Comparison of ENCODE assay signal across 32 cellular contexts in genomic region chr2:31246184-31246852, GRCh38. TPM values are rescaled to one million over a fixed set of nuclear protein-coding genes. Genes with fewer than 3 reads are reported as not detected.
DNase-seq lines count a peak whose midpoint lies in the region; TF ChIP-seq lines count a peak whose summit lies in the region.
"Had no signal": no experiment of that assay in that cellular context is flagged by ENCODE, and none has a peak within 500 bp of the region (broad histone marks: within the 10 kb centered on the region; RNA-seq: fewer than 3 reads in every experiment).

No MANE protein-coding gene starts in this region.

- H3K9me3 ChIP-seq in Karpas-422 (ENCODE audit: low read length) = no peaks in the 10 kb centered on the region
- H3K9me3 ChIP-seq: adrenal gland, body of pancreas, esophagus muscularis mucosa, gastroesophageal sphincter, ovary, thoracic aorta had no signal

- H3K27ac Mint-ChIP-seq in chondrocyte (ENCODE audit: unreplicated experiment) = peak overlapping the region; percentile 64
- H3K27ac Mint-ChIP-seq: activated CD4-positive, alpha-beta T cell treated with anti-CD3 and anti-CD28 coated beads for 36 hours; activated CD8-positive, alpha-beta T cell treated with anti-CD3 and anti-CD28 coated beads, Interleukin-2, amount 10 ng/mL, durations not matched to agents 7 days and 5 days; activated naive CD4-positive, alpha-beta T cell treated with anti-CD3 and anti-CD28 coated beads, Interleukin-2, amount 10 ng/mL, durations not matched to agents 7 days and 5 days; stimulated activated naive CD8-positive, alpha-beta T cell treated with anti-CD3 and anti-CD28 coated beads, Interleukin-15, amount 100 ng/mL, for 72 hours; T-helper 2 cell treated with Interferon-gamma antibody and Interleukin-4, amounts not matched to agents 5 μg/mL and 100 μg/mL, for 36 hours had no signal

- H3K4me2 ChIP-seq in Karpas-422 (ENCODE audit: low read depth, low read length, poor library complexity, severe bottlenecking) = peak overlapping the region; percentile 8

- peak overlapping the region; percentile 85 for H3K27ac ChIP-seq in Karpas-422 (ENCODE audit: low read length)
- H3K27ac ChIP-seq: 22Rv1, adrenal gland, body of pancreas, dorsolateral prefrontal cortex, esophagus muscularis mucosa, gastroesophageal sphincter, ovary, skin epidermis, thoracic aorta had no signal

- TF ChIP-seq CTCF in chondrocyte (IDR thresholded peaks at IDR 0.05) = no peak

- H3K9ac ChIP-seq in Karpas-422 (ENCODE audit: low read length) = 0 out of 2 replicates have a peak overlapping the region, but pooled peaks have one; percentile 11

- H3K27me3 Mint-ChIP-seq in chondrocyte (ENCODE audit: low read depth) = no peaks in the 10 kb centered on the region
- H3K27me3 Mint-ChIP-seq: activated CD4-positive, alpha-beta T cell treated with anti-CD3 and anti-CD28 coated beads for 36 hours; activated naive CD4-positive, alpha-beta T cell treated with anti-CD3 and anti-CD28 coated beads, Interleukin-2, amount 10 ng/mL, durations not matched to agents 7 days and 5 days; CD8-positive, alpha-beta memory T cell; stimulated activated naive CD8-positive, alpha-beta T cell treated with anti-CD3 and anti-CD28 coated beads, Interleukin-15, amount 100 ng/mL, for 72 hours had no signal

- H3K79me2 ChIP-seq in Karpas-422 (ENCODE audit: low read length) = peaks cover 56% of the 10 kb centered on the region

- intact Hi-C loops in posterior vena cava (cut with DNase I) = no loop called here

- no peak overlapping the region for H2AFZ ChIP-seq in Karpas-422 (ENCODE audit: low read length)

- H3K27me3 ChIP-seq in Karpas-422 (ENCODE audit: low read length) = no peaks in the 10 kb centered on the region
- H3K27me3 ChIP-seq: adrenal gland, body of pancreas, dorsolateral prefrontal cortex, esophagus muscularis mucosa, gastroesophageal sphincter, ovary had no signal

- no peak overlapping the region for H3K4me3 Mint-ChIP-seq in chondrocyte (ENCODE audit: unreplicated experiment)
- H3K4me3 Mint-ChIP-seq: activated CD4-positive, alpha-beta T cell treated with anti-CD3 and anti-CD28 coated beads for 36 hours; activated CD8-positive, alpha-beta T cell treated with anti-CD3 and anti-CD28 coated beads, Interleukin-2, amount 10 ng/mL, durations not matched to agents 7 days and 5 days; activated naive CD4-positive, alpha-beta T cell treated with anti-CD3 and anti-CD28 coated beads, Interleukin-2, amount 10 ng/mL, durations not matched to agents 7 days and 5 days; CD8-positive, alpha-beta memory T cell; neural crest cell; stimulated activated naive CD8-positive, alpha-beta T cell treated with anti-CD3 and anti-CD28 coated beads, Interleukin-15, amount 100 ng/mL, for 72 hours; T-helper 2 cell treated with Interferon-gamma antibody and Interleukin-4, amounts not matched to agents 5 μg/mL and 100 μg/mL, for 36 hours had no signal

- peak; percentile 49 for DNase-seq in NCI-H82 (lab: John Stamatoyannopoulos, UW)
- DNase-seq in NCI-H82 treated with DMSO at 0.1 percent for 48 hours (lab: John Stamatoyannopoulos, UW; ENCODE audit: unreplicated experiment) = no peak
- peak; percentile 43 for DNase-seq in Karpas-422
- DNase-seq in chondrocyte (ENCODE audit: low spot score) = no peak
- peak; percentile 7 for DNase-seq in posterior vena cava (ENCODE audit: low spot score)
- no peak for DNase-seq in NCI-H1694 (lab: John Stamatoyannopoulos, UW)
- no peak for DNase-seq in HK-2 (ENCODE audit: unreplicated experiment)
- DNase-seq in kidney glomerular epithelial cell (lab: John Stamatoyannopoulos, UW) = no peak
- DNase-seq: activated CD4-positive, alpha-beta T cell treated with anti-CD3 and anti-CD28 coated beads for 36 hours; activated CD8-positive, alpha-beta T cell treated with anti-CD3 and anti-CD28 coated beads, Interleukin-2, amount 10 ng/mL, durations not matched to agents 7 days and 5 days; activated naive CD4-positive, alpha-beta T cell treated with anti-CD3 and anti-CD28 coated beads, Interleukin-2, amount 10 ng/mL, durations not matched to agents 7 days and 5 days; body of pancreas; CD8-positive, alpha-beta memory T cell; left colon; NCI-H1092 treated with DMSO at 0.1 percent for 48 hours; NCI-H1930; NCI-H524 treated with DMSO at 0.1 percent for 48 hours; ovary; SHP77; stimulated activated naive CD8-positive, alpha-beta T cell treated with anti-CD3 and anti-CD28 coated beads, Interleukin-15, amount 100 ng/mL, for 72 hours had no signal

- H3K9me2 ChIP-seq in Karpas-422 (replicated peaks; ENCODE audit: insufficient read depth, low read length) = no peaks in the 10 kb centered on the region

- H3K9me3 Mint-ChIP-seq in chondrocyte (ENCODE audit: low read depth) = no peaks in the 10 kb centered on the region
- H3K9me3 Mint-ChIP-seq: activated naive CD4-positive, alpha-beta T cell treated with anti-CD3 and anti-CD28 coated beads, Interleukin-2, amount 10 ng/mL, durations not matched to agents 7 days and 5 days; CD8-positive, alpha-beta memory T cell; neural crest cell; stimulated activated naive CD8-positive, alpha-beta T cell treated with anti-CD3 and anti-CD28 coated beads, Interleukin-15, amount 100 ng/mL, for 72 hours; T-helper 2 cell treated with Interferon-gamma antibody and Interleukin-4, amounts not matched to agents 5 μg/mL and 100 μg/mL, for 36 hours had no signal

- peaks cover 88% of the 10 kb centered on the region for H3K4me1 ChIP-seq in Karpas-422 (ENCODE audit: low read length)
- H3K4me1 ChIP-seq: adrenal gland, body of pancreas, esophagus muscularis mucosa, gastroesophageal sphincter had no signal

- H4K20me1 ChIP-seq in Karpas-422 (ENCODE audit: insufficient read depth, low read depth, low read length) = peaks cover 44% of the 10 kb centered on the region

- no peak overlapping the region for H3K4me3 ChIP-seq in Karpas-422 (ENCODE audit: low read length)
- H3K4me3 ChIP-seq: adrenal gland, body of pancreas, dorsolateral prefrontal cortex, esophagus muscularis mucosa, gastroesophageal sphincter, K562, ovary, skin epidermis, thoracic aorta had no signal

- peaks cover 75% of the 10 kb centered on the region for H3K36me3 ChIP-seq in Karpas-422 (ENCODE audit: insufficient read depth, low read length)
- H3K36me3 ChIP-seq: ovary had no signal

- peaks cover 19% of the 10 kb centered on the region for H3K36me3 Mint-ChIP-seq in chondrocyte (ENCODE audit: low read depth)
- H3K36me3 Mint-ChIP-seq: activated naive CD4-positive, alpha-beta T cell treated with anti-CD3 and anti-CD28 coated beads, Interleukin-2, amount 10 ng/mL, durations not matched to agents 7 days and 5 days had no signal

- H3K4me1 Mint-ChIP-seq in chondrocyte (ENCODE audit: low read depth) = peaks cover 10% of the 10 kb centered on the region
- H3K4me1 Mint-ChIP-seq: activated CD4-positive, alpha-beta T cell treated with anti-CD3 and anti-CD28 coated beads for 36 hours; neural crest cell had no signal

RNA-seq across cellular contexts. Expression of gene EHD3, which starts 12.4 kb away (rescaled TPM):
- 152 and 200 TPM in 2 replicates for total RNA-seq in Karpas-422 (2014; rRNA removed; shearing (Covaris generic); ENCODE audit: low replicate concordance)
- total RNA-seq in chondrocyte (22.3 to 29.9 TPM (median 24.0 TPM) in 3 replicates), posterior vena cava (10 to 100 TPM; 17.4 to 28.7 TPM)
- total RNA-seq: HT-29 had no signal

RNA-seq across cellular contexts. Expression of gene CAPN14, which starts 29.0 kb away (rescaled TPM):
- total RNA-seq in Karpas-422 (2014; rRNA removed; shearing (Covaris generic); ENCODE audit: low replicate concordance) = 2.0 and 2.6 TPM in 2 replicates
- total RNA-seq in chondrocyte = 0.10 to 0.39 TPM (median 0.15 TPM) in 3 replicates
- total RNA-seq in posterior vena cava = under 1 TPM; 0.09 to 0.14 TPM
- total RNA-seq: activated CD8-positive, alpha-beta T cell treated with anti-CD3 and anti-CD28 coated beads, Interleukin-2, amount 10 ng/mL, durations not matched to agents 7 days and 5 days; body of pancreas; G401; HT-29; K562 had no signal

Comparison
In these comparisons a context has a peak if more than half of its experiments do, and no peak if none do; other contexts are left out.
1. DNase-seq: peak in NCI-H82 (single experiment), Karpas-422 (single experiment) and posterior vena cava (single experiment); none in NCI-H82 treated with DMSO at 0.1 percent for 48 hours (single experiment), chondrocyte (single experiment), NCI-H1694 (single experiment), HK-2 (single experiment) and kidney glomerular epithelial cell (single experiment).